8 cellular contexts compared by ENCODE assay signal in genomic region chr3:69425249-69425648, GRCh38. TPM values are rescaled to one million over a fixed set of nuclear protein-coding genes. Genes with fewer than 3 reads are reported as not detected.
A peak's percentile ranks its signal among the peaks of the same experiment; 100 is the strongest.
DNase-seq lines count a peak whose midpoint lies in the region; TF ChIP-seq lines count a peak whose summit lies in the region.

No MANE protein-coding gene starts in this region.

- no peaks in the 10 kb centered on the region for H3K4me1 ChIP-seq in uterus

- TF ChIP-seq POLR2A in uterus (IDR thresholded peaks at IDR 0.05): no peak

- H3K4me3 ChIP-seq in uterus: no peak overlapping the region

- DNase-seq in SIG-M5 treated with dmso at 0.1 percent for 504 hours (lab: John Stamatoyannopoulos, UW; ENCODE audit: unreplicated experiment) (peak; percentile 12), SIG-M5 (lab: John Stamatoyannopoulos, UW) (no peak), H4 (ENCODE audit: low spot score) (peak; percentile 32), LoVo (ENCODE audit: low spot score) (peak; percentile 6), amniotic stem cell (lab: John Stamatoyannopoulos, UW) (peak; percentile 34), kidney glomerular epithelial cell (lab: John Stamatoyannopoulos, UW) (peak; percentile 41), uterus (no peak), NCI-H446 (lab: John Stamatoyannopoulos, UW) (no peak)

- H3K9me3 ChIP-seq in uterus: no peaks in the 10 kb centered on the region

- no peaks in the 10 kb centered on the region for H3K27me3 ChIP-seq in uterus

- peak; percentile 18 to 62 (median 40) for TF ChIP-seq CTCF in uterus (IDR thresholded peaks at IDR 0.05)

- no peak overlapping the region for H3K27ac ChIP-seq in uterus

- no peaks in the 10 kb centered on the region for H3K36me3 ChIP-seq in uterus

- intact Hi-C loops in uterus (cut with DNase I; ENCODE audit: low total_unique reads): no loop called here

RNA-seq across cellular contexts. Expression of gene FRMD4B, which starts 39.4 kb away (rescaled TPM):
- 4.2 and 18.0 TPM in 2 replicates for total RNA-seq in H4 (2014; rRNA removed; shearing (Covaris generic))
- total RNA-seq in uterus: 10 to 100 TPM in 3 of 4 donors, 1 to 10 TPM in 1; 9.4 to 87.0 (median 23.6) TPM

Comparison
In these comparisons a context has a peak if more than half of its experiments do, and no peak if none do; other contexts are left out.
1. DNase-seq: peak in SIG-M5 treated with dmso at 0.1 percent for 504 hours (single experiment), H4 (single experiment), LoVo (single experiment), amniotic stem cell (single experiment) and kidney glomerular epithelial cell (single experiment); none in SIG-M5 (single experiment), uterus (0 of 2) and NCI-H446 (0 of 2).